20 cellular contexts compared by ENCODE assay signal in genomic region chr3:105513886-105514285, GRCh38.
"Had no signal": no experiment of that assay in that cellular context is flagged by ENCODE, and none has a peak within 500 bp of the region (broad histone marks: within the 10 kb centered on the region; RNA-seq: fewer than 3 reads in every experiment).

No MANE protein-coding gene starts in this region.

- H3K4me3 Mint-ChIP-seq: activated CD8-positive, alpha-beta T cell treated with anti-CD3 and anti-CD28 coated beads for 36 hours; activated naive CD4-positive, alpha-beta T cell treated with anti-CD3 and anti-CD28 coated beads for 36 hours; activated T-cell treated with anti-CD3 and anti-CD28 coated beads, Interleukin-2, amount 50 U/mL, for 24 hours; neural crest cell; stimulated activated naive CD8-positive, alpha-beta T cell treated with anti-CD3 and anti-CD28 coated beads, Interleukin-15, amount 100 ng/mL, for 72 hours had no signal

- H3K27me3 ChIP-seq: esophagus squamous epithelium, heart left ventricle, left lung, right atrium auricular region, vagina had no signal

- H3K4me1 ChIP-seq: esophagus squamous epithelium, left lung, prostate gland, right atrium auricular region, vagina had no signal

- H3K9me3 Mint-ChIP-seq: activated CD8-positive, alpha-beta T cell treated with anti-CD3 and anti-CD28 coated beads for 36 hours; activated naive CD4-positive, alpha-beta T cell treated with anti-CD3 and anti-CD28 coated beads for 36 hours; activated T-cell treated with anti-CD3 and anti-CD28 coated beads, Interleukin-2, amount 50 U/mL, for 24 hours; neural crest cell; stimulated activated naive CD8-positive, alpha-beta T cell treated with anti-CD3 and anti-CD28 coated beads, Interleukin-15, amount 100 ng/mL, for 72 hours had no signal

- H3K36me3 ChIP-seq: esophagus squamous epithelium, heart left ventricle, left lung, prostate gland, right atrium auricular region, vagina had no signal

- H3K4me1 Mint-ChIP-seq: stimulated activated naive CD8-positive, alpha-beta T cell treated with anti-CD3 and anti-CD28 coated beads, Interleukin-15, amount 100 ng/mL, for 72 hours had no signal

- H3K27ac ChIP-seq: esophagus squamous epithelium, heart left ventricle, left lung, prostate gland, right atrium auricular region, vagina had no signal

- H3K27ac Mint-ChIP-seq: activated CD8-positive, alpha-beta T cell treated with anti-CD3 and anti-CD28 coated beads for 36 hours; activated naive CD4-positive, alpha-beta T cell treated with anti-CD3 and anti-CD28 coated beads for 36 hours; activated T-cell treated with anti-CD3 and anti-CD28 coated beads, Interleukin-2, amount 50 U/mL, for 24 hours; stimulated activated naive CD8-positive, alpha-beta T cell treated with anti-CD3 and anti-CD28 coated beads, Interleukin-15, amount 100 ng/mL, for 72 hours had no signal

- H3K9me3 ChIP-seq: esophagus squamous epithelium, heart left ventricle, left lung, prostate gland, right atrium auricular region, vagina had no signal

- ATAC-seq: activated CD8-positive, alpha-beta T cell treated with anti-CD3 and anti-CD28 coated beads for 36 hours; heart left ventricle; left lung; stimulated activated naive CD8-positive, alpha-beta T cell treated with anti-CD3 and anti-CD28 coated beads, Interleukin-15, amount 100 ng/mL, for 72 hours had no signal

- DNase-seq: activated CD4-positive, alpha-beta T cell treated with anti-CD3 and anti-CD28 coated beads for 48 hours; activated CD4-positive, CD25-positive, alpha-beta regulatory T cell; activated CD8-positive, alpha-beta T cell treated with anti-CD3 and anti-CD28 coated beads for 36 hours; activated naive CD4-positive, alpha-beta T cell treated with anti-CD3 and anti-CD28 coated beads for 36 hours; activated T-cell treated with anti-CD3 and anti-CD28 coated beads, Interleukin-2, amount 50 U/mL, for 24 hours; anterior cingulate cortex; cerebellar nuclear complex; effector CD8-positive, alpha-beta T cell; esophagus squamous epithelium; heart left ventricle; left lung; stimulated activated CD4-positive, alpha-beta T cell treated with anti-CD3 and anti-CD28 coated beads, Interleukin-2, amount 100 ng/mL, for 48 hours; stimulated activated naive CD8-positive, alpha-beta T cell treated with anti-CD3 and anti-CD28 coated beads, Interleukin-15, amount 100 ng/mL, for 72 hours; T-helper 1 cell; T-helper 9 cell; trophoblast cell had no signal

- H3K27me3 Mint-ChIP-seq: activated CD8-positive, alpha-beta T cell treated with anti-CD3 and anti-CD28 coated beads for 36 hours; activated T-cell treated with anti-CD3 and anti-CD28 coated beads, Interleukin-2, amount 50 U/mL, for 24 hours; stimulated activated naive CD8-positive, alpha-beta T cell treated with anti-CD3 and anti-CD28 coated beads, Interleukin-15, amount 100 ng/mL, for 72 hours had no signal

- H3K4me3 ChIP-seq: esophagus squamous epithelium, heart left ventricle, left lung, prostate gland, right atrium auricular region, vagina had no signal
